ENCODE assay signal across 18 cellular contexts in the genomic region with DNA sequence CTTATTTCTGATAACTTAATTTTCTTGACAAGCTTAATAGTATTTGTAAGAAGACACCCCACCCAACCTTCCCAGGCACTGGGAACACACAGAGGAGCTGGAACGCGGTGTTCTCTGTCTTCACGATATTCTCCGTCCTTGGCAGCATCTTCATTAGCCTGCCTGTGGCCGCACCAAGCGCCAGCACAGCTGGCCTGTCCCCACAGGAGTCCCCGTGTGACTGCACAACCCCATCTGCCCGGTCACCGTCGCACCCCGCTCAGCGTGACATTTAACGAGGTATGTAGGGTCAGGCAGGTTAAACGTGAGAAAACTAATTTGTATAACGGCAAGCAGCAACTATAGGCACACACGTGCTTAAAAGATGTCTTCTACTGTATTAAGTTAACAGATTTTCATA.
DNase-seq lines count a peak whose midpoint lies in the region; ATAC-seq and TF ChIP-seq lines count a peak whose summit lies in the region.
"Had no signal": no experiment of that assay in that cellular context is flagged by ENCODE, and none has a peak within 500 bp of the region (broad histone marks: within the 10 kb centered on the region; RNA-seq: fewer than 3 reads in every experiment).

No MANE protein-coding gene starts in this region.

- no peaks in the 10 kb centered on the region for H3K9me2 ChIP-seq in GM23338 (ENCODE audit: insufficient read depth)

- intact Hi-C loops in left lung (cut with DNase I) (no loop called here), gastrocnemius medialis (cut with DNase I; ENCODE audit: low total_unique reads) (no loop called here)
- intact Hi-C loops in activated T-helper 1 cell treated with anti-CD3 and anti-CD28 coated beads, Interleukin-12 subunit alpha, Interleukin-12 subunit beta, Interleukin-2, Interleukin-4 antibody, amounts not matched to agents 30 ng/mL and 10 ng/mL and 1 ng/mL, durations not matched to agents 14 hours and 24 hours and 36 hours (cut with micrococcal nuclease): no loop called here

- peaks cover 49% of the 10 kb centered on the region for H3K4me1 Mint-ChIP-seq in GM23338
- no peaks in the 10 kb centered on the region for H3K4me1 Mint-ChIP-seq in activated T-helper 1 cell treated with anti-CD3 and anti-CD28 coated beads, Interleukin-12 subunit alpha, Interleukin-12 subunit beta, Interleukin-2, Interleukin-4 antibody, amounts not matched to agents 30 ng/mL and 10 ng/mL and 1 ng/mL, durations not matched to agents 14 hours and 24 hours and 36 hours (ENCODE audit: low read depth)

- TF ChIP-seq CTCF in GM23338 (conservative IDR thresholded peaks at IDR 0.05; ENCODE audit: low read depth in 2 of 2): no peak
- TF ChIP-seq CTCF in left lung (IDR thresholded peaks at IDR 0.05): no peak
- TF ChIP-seq CTCF in gastrocnemius medialis (IDR thresholded peaks at IDR 0.05 in 4 of 5, conservative IDR thresholded peaks at IDR 0.05 in 1 of 5): no peak

- H3K9me3 ChIP-seq in left lung (no peaks in the 10 kb centered on the region), gastrocnemius medialis (no peaks in the 10 kb centered on the region)
- H3K9me3 ChIP-seq: A549 had no signal

- no peak overlapping the region; the same call in 2 of the 3 replicates for H3K4me3 Mint-ChIP-seq in GM23338
- H3K4me3 Mint-ChIP-seq in activated T-helper 1 cell treated with anti-CD3 and anti-CD28 coated beads, Interleukin-12 subunit alpha, Interleukin-12 subunit beta, Interleukin-2, Interleukin-4 antibody, amounts not matched to agents 30 ng/mL and 10 ng/mL and 1 ng/mL, durations not matched to agents 14 hours and 24 hours and 36 hours: no peak overlapping the region

- no peak overlapping the region for H2AFZ ChIP-seq in GM23338

- no peak overlapping the region for H3K4me2 ChIP-seq in GM23338
- H3K4me2 ChIP-seq: A549 had no signal

- H3K27me3 Mint-ChIP-seq in GM23338 (ENCODE audit: insufficient read depth, low read depth, poor library complexity): peaks cover 10% of the 10 kb centered on the region
- H3K27me3 Mint-ChIP-seq in activated T-helper 1 cell treated with anti-CD3 and anti-CD28 coated beads, Interleukin-12 subunit alpha, Interleukin-12 subunit beta, Interleukin-2, Interleukin-4 antibody, amounts not matched to agents 30 ng/mL and 10 ng/mL and 1 ng/mL, durations not matched to agents 14 hours and 24 hours and 36 hours (ENCODE audit: insufficient read depth): no peaks in the 10 kb centered on the region

- H3K4me1 ChIP-seq in GM23338 (ENCODE audit: insufficient read depth) (no peaks in the 10 kb centered on the region), left lung (no peaks in the 10 kb centered on the region), gastrocnemius medialis (no peaks in the 10 kb centered on the region)
- H3K4me1 ChIP-seq: A549 had no signal

- H4K20me1 ChIP-seq in GM23338 (replicated peaks; ENCODE audit: insufficient read depth): no peaks in the 10 kb centered on the region

- no peaks in the 10 kb centered on the region for H3K36me3 Mint-ChIP-seq in GM23338 (ENCODE audit: low read depth)
- no peaks in the 10 kb centered on the region for H3K36me3 Mint-ChIP-seq in activated T-helper 1 cell treated with anti-CD3 and anti-CD28 coated beads, Interleukin-12 subunit alpha, Interleukin-12 subunit beta, Interleukin-2, Interleukin-4 antibody, amounts not matched to agents 30 ng/mL and 10 ng/mL and 1 ng/mL, durations not matched to agents 14 hours and 24 hours and 36 hours (ENCODE audit: low read depth)

- no peaks in the 10 kb centered on the region; the same call in 1 of the 3 replicates for H3K9me3 Mint-ChIP-seq in GM23338
- no peaks in the 10 kb centered on the region for H3K9me3 Mint-ChIP-seq in activated T-helper 1 cell treated with anti-CD3 and anti-CD28 coated beads, Interleukin-12 subunit alpha, Interleukin-12 subunit beta, Interleukin-2, Interleukin-4 antibody, amounts not matched to agents 30 ng/mL and 10 ng/mL and 1 ng/mL, durations not matched to agents 14 hours and 24 hours and 36 hours

- H3K27ac ChIP-seq in GM23338 (ENCODE audit: low read depth) (no peak overlapping the region), left lung (no peak overlapping the region), gastrocnemius medialis (peak overlapping the region in 1 of 4 donors; percentile 42)
- H3K27ac ChIP-seq: A549, C4-2B had no signal

- H3K27me3 ChIP-seq in GM23338 (ENCODE audit: insufficient read depth) (no peaks in the 10 kb centered on the region), left lung (no peaks in the 10 kb centered on the region), gastrocnemius medialis (peaks cover 0 to 4% (median 0%) of the 10 kb centered on the region in 3 donors)

- H3K79me2 ChIP-seq in GM23338 (replicated peaks; ENCODE audit: insufficient read depth): no peaks in the 10 kb centered on the region

- H3K4me3 ChIP-seq in GM23338: no peak overlapping the region
- no peak overlapping the region for H3K4me3 ChIP-seq in left lung
- no peak overlapping the region for H3K4me3 ChIP-seq in gastrocnemius medialis
- H3K4me3 ChIP-seq: A549 had no signal

- in situ Hi-C loops in gastrocnemius medialis (cut with MboI; ENCODE audit: low sequenced_read_pairs in 4 of 4): no loop called here

- no peak for ATAC-seq in GM23338
- no peak for ATAC-seq in left lung
- ATAC-seq in gastrocnemius medialis: peak; percentile 65 to 66
- no peak for ATAC-seq in GM21619 (IDR thresholded peaks at IDR 0.05; ENCODE audit: unreplicated experiment)
- ATAC-seq in HG03565 (IDR thresholded peaks at IDR 0.05; ENCODE audit: unreplicated experiment): no peak
- ATAC-seq: A549 had no signal

- H3K27ac Mint-ChIP-seq in GM23338: peak overlapping the region; percentile 99
- H3K27ac Mint-ChIP-seq in activated T-helper 1 cell treated with anti-CD3 and anti-CD28 coated beads, Interleukin-12 subunit alpha, Interleukin-12 subunit beta, Interleukin-2, Interleukin-4 antibody, amounts not matched to agents 30 ng/mL and 10 ng/mL and 1 ng/mL, durations not matched to agents 14 hours and 24 hours and 36 hours: no peak overlapping the region

- no peaks in the 10 kb centered on the region for H3F3A ChIP-seq in GM23338 (replicated peaks; ENCODE audit: low read depth)

- DNase-seq in GM23338 (ENCODE audit: low spot score) (no peak), SK-N-DZ (ENCODE audit: low spot score) (peak; percentile 34), left lung (peak; percentile 12 to 67), gastrocnemius medialis (peak; percentile 32 to 66)
- DNase-seq in stimulated activated CD4-positive, alpha-beta T cell treated with anti-CD3 and anti-CD28 coated beads, Interleukin-4, amount 100 ng/mL, for 24 hours: no peak
- DNase-seq in activated T-helper 1 cell treated with anti-CD3 and anti-CD28 coated beads, Interleukin-12 subunit alpha, Interleukin-12 subunit beta, Interleukin-2, Interleukin-4 antibody, amounts not matched to agents 30 ng/mL and 10 ng/mL and 1 ng/mL, durations not matched to agents 14 hours and 24 hours and 36 hours (ENCODE audit: low spot score): no peak
- DNase-seq: GF-D8; GOT3; KBM-7; NCI-H1436 treated with DMSO at 0.1 percent for 48 hours; NCI-H2029 treated with DMSO at 0.1 percent for 48 hours; NCI-H510A treated with DMSO at 0.1 percent for 48 hours; NK-92 treated with Interleukin-12 subunit alpha and Interleukin-12 subunit beta, amount 100 ng/mL, for 24 hours; SHP77 had no signal

- H3K36me3 ChIP-seq in GM23338 (ENCODE audit: insufficient read depth) (no peaks in the 10 kb centered on the region), left lung (no peaks in the 10 kb centered on the region), gastrocnemius medialis (no peaks in the 10 kb centered on the region)

- TF ChIP-seq POLR2A in gastrocnemius medialis (IDR thresholded peaks at IDR 0.05): no peak

TF ChIP-seq in GM23338, 12 proteins besides CTCF, POLR2A, EP300 and RAD21 (continues in another document):
- TF ChIP-seq EZH2 (IDR thresholded peaks at IDR 0.05; ENCODE audit: low read depth, unreplicated experiment): no peak
- TF ChIP-seq, protein P1, sequence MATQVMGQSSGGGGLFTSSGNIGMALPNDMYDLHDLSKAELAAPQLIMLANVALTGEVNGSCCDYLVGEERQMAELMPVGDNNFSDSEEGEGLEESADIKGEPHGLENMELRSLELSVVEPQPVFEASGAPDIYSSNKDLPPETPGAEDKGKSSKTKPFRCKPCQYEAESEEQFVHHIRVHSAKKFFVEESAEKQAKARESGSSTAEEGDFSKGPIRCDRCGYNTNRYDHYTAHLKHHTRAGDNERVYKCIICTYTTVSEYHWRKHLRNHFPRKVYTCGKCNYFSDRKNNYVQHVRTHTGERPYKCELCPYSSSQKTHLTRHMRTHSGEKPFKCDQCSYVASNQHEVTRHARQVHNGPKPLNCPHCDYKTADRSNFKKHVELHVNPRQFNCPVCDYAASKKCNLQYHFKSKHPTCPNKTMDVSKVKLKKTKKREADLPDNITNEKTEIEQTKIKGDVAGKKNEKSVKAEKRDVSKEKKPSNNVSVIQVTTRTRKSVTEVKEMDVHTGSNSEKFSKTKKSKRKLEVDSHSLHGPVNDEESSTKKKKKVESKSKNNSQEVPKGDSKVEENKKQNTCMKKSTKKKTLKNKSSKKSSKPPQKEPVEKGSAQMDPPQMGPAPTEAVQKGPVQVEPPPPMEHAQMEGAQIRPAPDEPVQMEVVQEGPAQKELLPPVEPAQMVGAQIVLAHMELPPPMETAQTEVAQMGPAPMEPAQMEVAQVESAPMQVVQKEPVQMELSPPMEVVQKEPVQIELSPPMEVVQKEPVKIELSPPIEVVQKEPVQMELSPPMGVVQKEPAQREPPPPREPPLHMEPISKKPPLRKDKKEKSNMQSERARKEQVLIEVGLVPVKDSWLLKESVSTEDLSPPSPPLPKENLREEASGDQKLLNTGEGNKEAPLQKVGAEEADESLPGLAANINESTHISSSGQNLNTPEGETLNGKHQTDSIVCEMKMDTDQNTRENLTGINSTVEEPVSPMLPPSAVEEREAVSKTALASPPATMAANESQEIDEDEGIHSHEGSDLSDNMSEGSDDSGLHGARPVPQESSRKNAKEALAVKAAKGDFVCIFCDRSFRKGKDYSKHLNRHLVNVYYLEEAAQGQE (IDR thresholded peaks at IDR 0.05; ENCODE audit: unreplicated experiment): no peak
- TF ChIP-seq EZH2phosphoT487 (IDR thresholded peaks at IDR 0.05; ENCODE audit: unreplicated experiment): no peak
- no peak for TF ChIP-seq JUNB (IDR thresholded peaks at IDR 0.05; ENCODE audit: unreplicated experiment)
- TF ChIP-seq NANOG (IDR thresholded peaks at IDR 0.05; ENCODE audit: borderline replicate concordance): no peak
- TF ChIP-seq ZNF114 (CRISPR knock-in tag; IDR thresholded peaks at IDR 0.05): no peak
- TF ChIP-seq, protein P2, sequence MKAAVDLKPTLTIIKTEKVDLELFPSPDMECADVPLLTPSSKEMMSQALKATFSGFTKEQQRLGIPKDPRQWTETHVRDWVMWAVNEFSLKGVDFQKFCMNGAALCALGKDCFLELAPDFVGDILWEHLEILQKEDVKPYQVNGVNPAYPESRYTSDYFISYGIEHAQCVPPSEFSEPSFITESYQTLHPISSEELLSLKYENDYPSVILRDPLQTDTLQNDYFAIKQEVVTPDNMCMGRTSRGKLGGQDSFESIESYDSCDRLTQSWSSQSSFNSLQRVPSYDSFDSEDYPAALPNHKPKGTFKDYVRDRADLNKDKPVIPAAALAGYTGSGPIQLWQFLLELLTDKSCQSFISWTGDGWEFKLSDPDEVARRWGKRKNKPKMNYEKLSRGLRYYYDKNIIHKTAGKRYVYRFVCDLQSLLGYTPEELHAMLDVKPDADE (IDR thresholded peaks at IDR 0.05): no peak
- TF ChIP-seq POLR2AphosphoS5 (IDR thresholded peaks at IDR 0.05; ENCODE audit: low read depth): no peak

Comparison
In these comparisons a context has a peak if more than half of its experiments do, and no peak if none do; other contexts are left out.
1. ATAC-seq: peak in gastrocnemius medialis (2 of 2); none in GM23338 (single experiment), left lung (single experiment), GM21619 (single experiment) and HG03565 (single experiment).
2. DNase-seq: peak in SK-N-DZ (single experiment), left lung (2 of 2) and gastrocnemius medialis (2 of 2); none in GM23338 (single experiment), stimulated activated CD4-positive, alpha-beta T cell treated with anti-CD3 and anti-CD28 coated beads, Interleukin-4, amount 100 ng/mL, for 24 hours (single experiment) and activated T-helper 1 cell treated with anti-CD3 and anti-CD28 coated beads, Interleukin-12 subunit alpha, Interleukin-12 subunit beta, Interleukin-2, Interleukin-4 antibody, amounts not matched to agents 30 ng/mL and 10 ng/mL and 1 ng/mL, durations not matched to agents 14 hours and 24 hours and 36 hours (single experiment).